Comparison of ENCODE assay signal across 29 cellular contexts in genomic region chr15:98999233-98999632, GRCh38. TPM values are rescaled to one million over a fixed set of nuclear protein-coding genes. Genes with fewer than 3 reads are reported as not detected.
DNase-seq lines count a peak whose midpoint lies in the region; ATAC-seq, FAIRE-seq and TF ChIP-seq lines count a peak whose summit lies in the region.
"Had no signal": no experiment of that assay in that cellular context is flagged by ENCODE, and none has a peak within 500 bp of the region (broad histone marks: within the 10 kb centered on the region; RNA-seq: fewer than 3 reads in every experiment).

No MANE protein-coding gene starts in this region.

- CTCF ChIA-PET in A549 (lab: Yijun Ruan, JAX), result interaction anchor here (1.2 to 2.9 kb wide), 3 partner anchors 8 to 12 kb away, joined by 4 to 9 read pairs (median 5); partner anchors contain the start of gene PGPEP1L
- CTCF ChIA-PET in K562 (lab: Yijun Ruan, JAX; ENCODE audit: low intra/inter-chr PET ratio), result no interaction called here

- no peak for TF ChIP-seq EP300 in A549 (IDR thresholded peaks at IDR 0.05)
- no peak for TF ChIP-seq EP300 in K562 (IDR thresholded peaks at IDR 0.05; ENCODE audit: low read length)

- TF ChIP-seq CTCF in A549 (IDR thresholded peaks at IDR 0.05) (no peak), K562 (IDR thresholded peaks at IDR 0.05 in 2 of 3, conservative IDR thresholded peaks at IDR 0.05 in 1 of 3; ENCODE audit: insufficient read depth in 2 of 3, low read depth in 1 of 3, low read length in 3 of 3) (no peak)

- H3K4me1 ChIP-seq in A549 (no peaks in the 10 kb centered on the region), K562 (replicated peaks in 1 of 2; ENCODE audit: control insufficient read depth in 2 of 2, insufficient read depth in 2 of 2, low read length in 2 of 2) (no peaks in the 10 kb centered on the region)
- H3K4me1 ChIP-seq: BE2C had no signal

- 47% methylated on average over 2 of the region's 2 CpGs for WGBS in A549 (ENCODE audit: missing lambda C conversion rate)
- WGBS in K562 (ENCODE audit: insufficient coverage, low coverage, missing lambda C conversion rate), result 8% methylated on average over 2 of the region's 2 CpGs

- BruUV-seq in K562 (replicated peaks; lab: Mats Ljungman, UMichigan), result no TSS peak

- H3K9me1 ChIP-seq in K562 (ENCODE audit: control insufficient read depth, insufficient read depth, low read length), result no peaks in the 10 kb centered on the region

- H4K20me1 ChIP-seq in K562 (replicated peaks; ENCODE audit: control insufficient read depth, insufficient read depth, low read length), result no peaks in the 10 kb centered on the region
- H4K20me1 ChIP-seq: BLaER1 had no signal

- intact Hi-C loops in K562 (cut with micrococcal nuclease), result no loop called here

- in situ Hi-C loops in K562 (cut with MboI), result no loop called here

- TF ChIP-seq POLR2A in A549 (IDR thresholded peaks at IDR 0.05; ENCODE audit: low read length), result no peak
- no peak for TF ChIP-seq POLR2A in K562 (conservative IDR thresholded peaks at IDR 0.05)

- H3K9me3 ChIP-seq in A549 (peaks cover 15% of the 10 kb centered on the region), K562 (replicated peaks; ENCODE audit: control insufficient read depth, insufficient read depth, low read depth, low read length) (no peaks in the 10 kb centered on the region)
- H3K9me3 ChIP-seq: BE2C had no signal

- peaks cover 0 to 11% of the 10 kb centered on the region in 2 experiments; a peak in 2 of 5 replicates for H3K27me3 ChIP-seq in K562 (ENCODE audit: control insufficient read depth in 2 of 2, insufficient read depth in 2 of 2, low read length in 2 of 2)
- H3K27me3 ChIP-seq: BLaER1 had no signal

- H3K4me3 ChIP-seq in A549 (no peak overlapping the region), K562 (no peak overlapping the region)
- H3K4me3 ChIP-seq: BLaER1, GM12878 had no signal

- H3K27ac ChIP-seq in A549, result no peak overlapping the region
- no peak overlapping the region for H3K27ac ChIP-seq in K562 (ENCODE audit: extremely low read depth, low read depth, low read length)
- H3K27ac ChIP-seq: 22Rv1, BLaER1 had no signal

- H3K4me2 ChIP-seq in A549 (no peak overlapping the region), K562 (ENCODE audit: insufficient read depth, low read length) (no peak overlapping the region)
- H3K4me2 ChIP-seq: BLaER1 had no signal

- no peaks in the 10 kb centered on the region for H3K79me2 ChIP-seq in K562 (ENCODE audit: control insufficient read depth, insufficient read depth, low read length)

- FAIRE-seq in A549 (lab: Jason Lieb, UNC), result peak; percentile 80
- FAIRE-seq in K562 (lab: Jason Lieb, UNC), result no peak
- FAIRE-seq: GM12878, GM12892, GM18507 had no signal

- ATAC-seq in A549 (no peak), K562 (no peak)
- ATAC-seq: GM12878 had no signal

- H2AFZ ChIP-seq in K562 (ENCODE audit: low read depth, low read length), result no peak overlapping the region

- DNase-seq in NCI-H2171 treated with DMSO at 0.1 percent for 48 hours (lab: John Stamatoyannopoulos, UW) (peak; percentile 26), NCI-H2171 (lab: John Stamatoyannopoulos, UW) (no peak), A549 (ENCODE audit: low read depth in 1 of 2, low spot score in 1 of 2) (no peak), K562 (ENCODE audit: extremely low read depth in 1 of 4, low spot score in 3 of 4) (no peak), mesenteric fat pad (ENCODE audit: low spot score) (no peak)
- DNase-seq: ACHN; BE2C; C1 segment of cervical spinal cord; CD4-positive, alpha-beta memory T cell; CD4-positive, CD25-positive, alpha-beta regulatory T cell; CD8-positive, alpha-beta memory T cell; COR-L47; DMS 273 treated with DMSO at 0.1 percent for 48 hours; DMS153; DMS53; DMS79; DND-41; EL; GDM1 had no signal

- H3K36me3 ChIP-seq in K562 (ENCODE audit: control insufficient read depth, insufficient read depth, low read length), result no peaks in the 10 kb centered on the region
- H3K36me3 ChIP-seq: BE2C, BLaER1 had no signal

- H3K9ac ChIP-seq in K562 (ENCODE audit: insufficient read depth in 1 of 2, low read depth in 2 of 2, low read length in 2 of 2), result no peak overlapping the region
- H3K9ac ChIP-seq: BLaER1 had no signal

- no peak for TF ChIP-seq RAD21 in A549 (conservative IDR thresholded peaks at IDR 0.05 in 1 of 2, IDR thresholded peaks at IDR 0.05 in 1 of 2)
- TF ChIP-seq RAD21 in K562 (CRISPR knock-in tag; conservative IDR thresholded peaks at IDR 0.05 in 1 of 2, IDR thresholded peaks at IDR 0.05 in 1 of 2), result no peak

- POLR2A ChIA-PET in A549 (lab: Yijun Ruan, JAX), result no interaction called here
- POLR2A ChIA-PET in K562 (lab: Yijun Ruan, JAX), result no interaction called here

TF ChIP-seq in A549, 52 proteins besides CTCF, POLR2A, EP300 and RAD21:
- no peak for TF ChIP-seq CHD2 (IDR thresholded peaks at IDR 0.05; ENCODE audit: low read length, partially characterized antibody)
- peak; percentile 65 for TF ChIP-seq ZFP36 (IDR thresholded peaks at IDR 0.05; ENCODE audit: borderline replicate concordance, partially characterized antibody)
- no peak for TF ChIP-seq HES2 (IDR thresholded peaks at IDR 0.05)

TF ChIP-seq in K562, 482 proteins besides CTCF, POLR2A, EP300 and RAD21:
- no peak for TF ChIP-seq IFI16 (CRISPR knock-in tag; IDR thresholded peaks at IDR 0.05)
- peak; percentile 45 for TF ChIP-seq RBM25 (IDR thresholded peaks at IDR 0.05; ENCODE audit: low read depth, low read length, severe bottlenecking)
- TF ChIP-seq SMARCC2 (IDR thresholded peaks at IDR 0.05; ENCODE audit: low read depth), result no peak

RNA-seq across cellular contexts. Expression of gene PGPEP1L, which starts 8.4 kb away (rescaled TPM):
- polyA plus RNA-seq in A549 (2011; rRNA removed) (not detected in 2 replicates), A549 (2017; fragmentation: RNase III; extraction: RNeasy Plus Mini Kit Qiagen cat#74134 plus additional on column Dnase treatment) (not detected in 3 replicates), K562 (2011; rRNA removed) (0.07 and 0.11 TPM in 2 replicates), K562 (2014; fragmentation: Illumina TruSeq; extraction: Trizol) (0.15 TPM in 1 of 2 replicates, not detected in the other), K562 (2014; fragmentation: Nextera tagmentation; extraction: Ambion mirVana) (not detected), K562 (2014; rRNA removed) (0.17 and 0.88 TPM in 2 replicates)
- polyA plus RNA-seq in A549 (2012; cell fraction: cytosol; rRNA removed), result 0.03 TPM in 1 of 2 replicates, not detected in the other
- 0.13 TPM in 1 of 2 replicates, not detected in the other for polyA plus RNA-seq in A549 (2012; cell fraction: nucleus; rRNA removed)
- polyA minus RNA-seq in A549 (2011; rRNA and poly(A)+ RNA removed), result 0.24 TPM in 1 of 2 replicates, not detected in the other
- 0.21 and 0.28 TPM in 2 replicates for total RNA-seq in K562 (2011; cell fraction: chromatin; rRNA removed; ENCODE audit: low replicate concordance)
- total RNA-seq in K562 (2011; cell fraction: nucleolus; rRNA removed), result 0.39 and 0.50 TPM in 2 replicates
- 0.37 TPM in 1 of 2 replicates, not detected in the other for total RNA-seq in K562 (2011; cell fraction: nucleoplasm; rRNA removed)
- total RNA-seq in K562 (2014; rRNA removed) (not detected in 2 replicates), K562 (2014; rRNA removed; fragmentation: Illumina TruSeq; extraction: Trizol) (0.07 TPM in 1 of 2 replicates, not detected in the other), K562 (2015; rRNA removed; fragmentation: Illumina TruSeq; extraction: Trizol) (not detected in 2 replicates), K562 (2021) (not detected in 2 replicates), mesenteric fat pad (not detected)
- 0.15 TPM in 1 of 2 replicates, not detected in the other for polyA plus RNA-seq in K562 (2011; cell fraction: cytosol; rRNA removed)
- 0.47 TPM in 1 of 2 replicates, not detected in the other for polyA plus RNA-seq in K562 (2011; cell fraction: nucleus; rRNA removed)
- 0.25 TPM in 1 of 2 replicates, not detected in the other for polyA plus RNA-seq in K562 (2012)
- polyA minus RNA-seq in K562 (2011; rRNA and poly(A)+ RNA removed), result not detected in 2 replicates
- polyA minus RNA-seq in K562 (2011; cell fraction: cytosol; rRNA and poly(A)+ RNA removed), result not detected in 2 replicates
- 0.22 and 0.27 TPM in 2 replicates for polyA minus RNA-seq in K562 (2011; cell fraction: nucleus; rRNA and poly(A)+ RNA removed)
- total RNA-seq: A172; A673; CD4-positive, alpha-beta memory T cell; CD4-positive, CD25-positive, alpha-beta regulatory T cell; CD8-positive, alpha-beta memory T cell; Daoy; GM12878 had no signal
- polyA plus RNA-seq: AG04450; CD14-positive monocyte; CD4-positive, alpha-beta memory T cell; CD4-positive, CD25-positive, alpha-beta regulatory T cell; CD8-positive, alpha-beta memory T cell; GM12878 had no signal
